Comparison of ENCODE assay signal across 18 cellular contexts in the genomic region with DNA sequence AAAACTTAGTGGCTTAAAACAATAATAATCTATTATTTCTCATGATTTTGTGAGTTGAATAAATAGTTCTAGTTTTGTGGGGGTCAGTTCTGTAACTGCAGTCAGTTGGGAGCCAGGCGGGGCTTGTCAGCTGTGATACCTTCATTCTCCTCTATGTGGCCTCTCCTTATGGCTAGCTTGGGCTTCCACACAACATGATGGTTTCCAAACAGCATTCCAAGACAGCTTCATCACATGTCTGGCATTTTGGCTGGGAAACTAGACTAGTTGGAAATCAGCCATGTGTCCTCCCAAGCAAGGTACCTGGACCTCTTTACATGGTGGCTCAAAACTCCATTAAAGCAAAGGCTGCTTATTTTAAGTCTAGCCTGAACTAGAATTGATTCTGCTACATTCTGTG.
A peak's percentile ranks its signal among the peaks of the same experiment; 100 is the strongest.
DNase-seq lines count a peak whose midpoint lies in the region; ATAC-seq and TF ChIP-seq lines count a peak whose summit lies in the region.
"Had no signal": no experiment of that assay in that cellular context is flagged by ENCODE, and none has a peak within 500 bp of the region (broad histone marks: within the 10 kb centered on the region; RNA-seq: fewer than 3 reads in every experiment).

No MANE protein-coding gene starts in this region.

- no peak overlapping the region for H3K27ac Mint-ChIP-seq in activated CD8-positive, alpha-beta T cell treated with anti-CD3 and anti-CD28 coated beads for 36 hours
- H3K27ac Mint-ChIP-seq in activated CD8-positive, alpha-beta T cell treated with anti-CD3 and anti-CD28 coated beads, Interleukin-2, amount 10 ng/mL, durations not matched to agents 7 days and 5 days = no peak overlapping the region
- H3K27ac Mint-ChIP-seq: T-helper 17 cell had no signal

- no peaks in the 10 kb centered on the region for H3K36me3 Mint-ChIP-seq in activated CD8-positive, alpha-beta T cell treated with anti-CD3 and anti-CD28 coated beads for 36 hours (ENCODE audit: low read depth)
- no peaks in the 10 kb centered on the region for H3K36me3 Mint-ChIP-seq in activated CD8-positive, alpha-beta T cell treated with anti-CD3 and anti-CD28 coated beads, Interleukin-2, amount 10 ng/mL, durations not matched to agents 7 days and 5 days (ENCODE audit: low read depth)

- peak; percentile 2 for DNase-seq in activated CD8-positive, alpha-beta T cell treated with anti-CD3 and anti-CD28 coated beads for 36 hours
- DNase-seq in activated CD8-positive, alpha-beta T cell treated with anti-CD3 and anti-CD28 coated beads, Interleukin-2, amount 10 ng/mL, durations not matched to agents 7 days and 5 days = no peak
- DNase-seq in SK-N-SH (no peak), fibroblast of pulmonary artery (ENCODE audit: low read depth) (peak; percentile 81), smooth muscle cell (lab: John Stamatoyannopoulos, UW; ENCODE audit: unreplicated experiment) (no peak), NCI-H2081 treated with DMSO at 0.1 percent for 48 hours (lab: John Stamatoyannopoulos, UW) (no peak)
- no peak for DNase-seq in activated CD4-positive, alpha-beta T cell treated with anti-CD3 and anti-CD28 coated beads for 48 hours
- DNase-seq: activated CD8-positive, alpha-beta memory T cell treated with anti-CD3 and anti-CD28 coated beads, Interleukin-2, amount 50 U/mL, for 48 hours; gastrocnemius medialis; lower lobe of right lung; NCI-H1048; retina; T-helper 17 cell; upper lobe of left lung had no signal

- H3K27ac ChIP-seq in SK-N-SH (ENCODE audit: low read depth in 2 of 2, low read length in 1 of 2) = no peak overlapping the region
- H3K27ac ChIP-seq in smooth muscle cell (ENCODE audit: low read depth) = peak overlapping the region; percentile 67
- H3K27ac ChIP-seq: 22Rv1, gastrocnemius medialis, lower lobe of right lung, upper lobe of left lung had no signal

- H3F3A ChIP-seq in SK-N-SH (replicated peaks; ENCODE audit: insufficient read depth) (no peaks in the 10 kb centered on the region), smooth muscle cell (ENCODE audit: low read depth) (peaks cover 6% of the 10 kb centered on the region)

- H4K20me1 ChIP-seq in SK-N-SH (ENCODE audit: insufficient read depth) (no peaks in the 10 kb centered on the region), smooth muscle cell (ENCODE audit: low read depth) (no peaks in the 10 kb centered on the region)

- WGBS in SK-N-SH (ENCODE audit: low lambda C conversion rate) = 50% methylated on average over 1 of the region's 1 CpG
- WGBS in smooth muscle cell (ENCODE audit: low lambda C conversion rate) = 79% methylated on average over 1 of the region's 1 CpG

- POLR2A ChIA-PET in activated CD8-positive, alpha-beta T cell treated with anti-CD3 and anti-CD28 coated beads for 36 hours (lab: Charles Lee) = no interaction called here
- POLR2A ChIA-PET in activated CD8-positive, alpha-beta T cell treated with anti-CD3 and anti-CD28 coated beads, Interleukin-2, amount 10 ng/mL, durations not matched to agents 7 days and 5 days (lab: Charles Lee) = no interaction called here
- POLR2A ChIA-PET in SK-N-SH (lab: Yijun Ruan, JAX) = no interaction called here

- H3K79me2 ChIP-seq in SK-N-SH (ENCODE audit: insufficient read depth) (no peaks in the 10 kb centered on the region), smooth muscle cell (ENCODE audit: low read depth) (no peaks in the 10 kb centered on the region)

- H3K4me2 ChIP-seq in SK-N-SH (no peak overlapping the region), smooth muscle cell (peak overlapping the region; percentile 2)

- no peaks in the 10 kb centered on the region for H3K27me3 ChIP-seq in SK-N-SH (ENCODE audit: insufficient read depth)
- no peaks in the 10 kb centered on the region for H3K27me3 ChIP-seq in smooth muscle cell (ENCODE audit: low read depth)
- H3K27me3 ChIP-seq: gastrocnemius medialis, upper lobe of left lung had no signal

- intact Hi-C loops in activated CD8-positive, alpha-beta T cell treated with anti-CD3 and anti-CD28 coated beads for 36 hours (cut with micrococcal nuclease) = no loop called here

- H2AFZ ChIP-seq in SK-N-SH (ENCODE audit: low read depth) (no peak overlapping the region; the same call in 1 of the 2 replicates), smooth muscle cell (ENCODE audit: low read depth) (no peak overlapping the region)

- no peaks in the 10 kb centered on the region for H3K4me1 ChIP-seq in SK-N-SH (ENCODE audit: control insufficient read depth in 1 of 2, insufficient read depth in 2 of 2, low read depth in 1 of 2, low read length in 1 of 2)
- peaks cover 7% of the 10 kb centered on the region for H3K4me1 ChIP-seq in smooth muscle cell (ENCODE audit: low read depth)
- H3K4me1 ChIP-seq: gastrocnemius medialis, HAP-1, lower lobe of right lung had no signal

- no peaks in the 10 kb centered on the region for H3K9me3 ChIP-seq in SK-N-SH
- no peaks in the 10 kb centered on the region for H3K9me3 ChIP-seq in smooth muscle cell (replicated peaks; ENCODE audit: low read depth)
- H3K9me3 ChIP-seq: gastrocnemius medialis, HAP-1, lower lobe of right lung, upper lobe of left lung had no signal

- no peaks in the 10 kb centered on the region for H3K9me3 Mint-ChIP-seq in activated CD8-positive, alpha-beta T cell treated with anti-CD3 and anti-CD28 coated beads for 36 hours
- H3K9me3 Mint-ChIP-seq in activated CD8-positive, alpha-beta T cell treated with anti-CD3 and anti-CD28 coated beads, Interleukin-2, amount 10 ng/mL, durations not matched to agents 7 days and 5 days (ENCODE audit: insufficient read depth) = no peaks in the 10 kb centered on the region
- H3K9me3 Mint-ChIP-seq: central memory CD8-positive, alpha-beta T cell had no signal

- H3K4me1 Mint-ChIP-seq in activated CD8-positive, alpha-beta T cell treated with anti-CD3 and anti-CD28 coated beads for 36 hours (ENCODE audit: low read depth) = peaks cover 6% of the 10 kb centered on the region
- no peaks in the 10 kb centered on the region for H3K4me1 Mint-ChIP-seq in activated CD8-positive, alpha-beta T cell treated with anti-CD3 and anti-CD28 coated beads, Interleukin-2, amount 10 ng/mL, durations not matched to agents 7 days and 5 days (ENCODE audit: low read depth)
- H3K4me1 Mint-ChIP-seq: central memory CD8-positive, alpha-beta T cell had no signal

- H3K9ac ChIP-seq in SK-N-SH (no peak overlapping the region), smooth muscle cell (ENCODE audit: low read depth) (no peak overlapping the region)

- no peaks in the 10 kb centered on the region for H3K9me2 ChIP-seq in SK-N-SH

- no peak for TF ChIP-seq EP300 in SK-N-SH (IDR thresholded peaks at IDR 0.05; ENCODE audit: borderline replicate concordance in 1 of 2, low read depth in 1 of 2, low read length in 1 of 2)

- CTCF ChIA-PET in activated CD8-positive, alpha-beta T cell treated with anti-CD3 and anti-CD28 coated beads for 36 hours (lab: Charles Lee) = no interaction called here
- CTCF ChIA-PET in activated CD8-positive, alpha-beta T cell treated with anti-CD3 and anti-CD28 coated beads, Interleukin-2, amount 10 ng/mL, durations not matched to agents 7 days and 5 days (lab: Charles Lee) = no interaction called here
- CTCF ChIA-PET in SK-N-SH (lab: Yijun Ruan, JAX) = interaction anchor here (0.8 kb wide), 1 partner anchor 46 kb away, joined by 3 read pairs; no protein-coding TSS in a partner anchor

- H3K4me3 Mint-ChIP-seq in activated CD8-positive, alpha-beta T cell treated with anti-CD3 and anti-CD28 coated beads for 36 hours = no peak overlapping the region
- H3K4me3 Mint-ChIP-seq in activated CD8-positive, alpha-beta T cell treated with anti-CD3 and anti-CD28 coated beads, Interleukin-2, amount 10 ng/mL, durations not matched to agents 7 days and 5 days = no peak overlapping the region
- H3K4me3 Mint-ChIP-seq: central memory CD8-positive, alpha-beta T cell; T-helper 17 cell had no signal

- peaks cover 2% of the 10 kb centered on the region for H3K27me3 Mint-ChIP-seq in activated CD8-positive, alpha-beta T cell treated with anti-CD3 and anti-CD28 coated beads for 36 hours
- H3K27me3 Mint-ChIP-seq in activated CD8-positive, alpha-beta T cell treated with anti-CD3 and anti-CD28 coated beads, Interleukin-2, amount 10 ng/mL, durations not matched to agents 7 days and 5 days (ENCODE audit: low read depth) = peaks cover 5% of the 10 kb centered on the region
- H3K27me3 Mint-ChIP-seq: central memory CD8-positive, alpha-beta T cell had no signal

- ATAC-seq in activated CD8-positive, alpha-beta T cell treated with anti-CD3 and anti-CD28 coated beads for 36 hours = no peak
- no peak for ATAC-seq in activated CD8-positive, alpha-beta T cell treated with anti-CD3 and anti-CD28 coated beads, Interleukin-2, amount 10 ng/mL, durations not matched to agents 7 days and 5 days
- ATAC-seq in HG03108 (IDR thresholded peaks at IDR 0.05; ENCODE audit: unreplicated experiment) = no peak
- ATAC-seq: gastrocnemius medialis, lower lobe of right lung, T-helper 17 cell had no signal

- H3K4me3 ChIP-seq in SK-N-SH (ENCODE audit: low read depth in 2 of 2, low read length in 1 of 2) = no peak overlapping the region
- no peak overlapping the region for H3K4me3 ChIP-seq in fibroblast of pulmonary artery (replicated peaks; ENCODE audit: low read depth, low read length)
- H3K4me3 ChIP-seq in smooth muscle cell = no peak overlapping the region
- H3K4me3 ChIP-seq: gastrocnemius medialis, HAP-1, lower lobe of right lung, upper lobe of left lung had no signal

- no peak for TF ChIP-seq CTCF in activated CD8-positive, alpha-beta T cell treated with anti-CD3 and anti-CD28 coated beads for 36 hours (IDR thresholded peaks at IDR 0.05)
- TF ChIP-seq CTCF in SK-N-SH (IDR thresholded peaks at IDR 0.05) (no peak), fibroblast of pulmonary artery (IDR thresholded peaks at IDR 0.05; ENCODE audit: low read length, missing control alignments) (peak; percentile 33), smooth muscle cell (IDR thresholded peaks at IDR 0.05; ENCODE audit: borderline replicate concordance, insufficient read depth, poor library complexity, severe bottlenecking) (no peak)

- TF ChIP-seq RAD21 in SK-N-SH (IDR thresholded peaks at IDR 0.05; ENCODE audit: low read length) = no peak

- no peaks in the 10 kb centered on the region for H3K36me3 ChIP-seq in SK-N-SH (replicated peaks in 1 of 2; ENCODE audit: control insufficient read depth in 1 of 2, insufficient read depth in 2 of 2, low read length in 1 of 2)
- no peaks in the 10 kb centered on the region for H3K36me3 ChIP-seq in smooth muscle cell (ENCODE audit: low read depth)
- H3K36me3 ChIP-seq: gastrocnemius medialis, HAP-1, lower lobe of right lung, upper lobe of left lung had no signal

TF ChIP-seq in SK-N-SH, 30 proteins besides CTCF, POLR2A, EP300 and RAD21 (continues in another document):
- TF ChIP-seq RFX5 (IDR thresholded peaks at IDR 0.05; ENCODE audit: low read length) (no peak), PBX3 (IDR thresholded peaks at IDR 0.05) (no peak)

Comparison
In these comparisons a context has a peak if more than half of its experiments do, and no peak if none do; other contexts are left out.
1. DNase-seq: peak in activated CD8-positive, alpha-beta T cell treated with anti-CD3 and anti-CD28 coated beads for 36 hours (single experiment) and fibroblast of pulmonary artery (single experiment); none in activated CD8-positive, alpha-beta T cell treated with anti-CD3 and anti-CD28 coated beads, Interleukin-2, amount 10 ng/mL, durations not matched to agents 7 days and 5 days (single experiment), SK-N-SH (single experiment), smooth muscle cell (single experiment), NCI-H2081 treated with DMSO at 0.1 percent for 48 hours (single experiment) and activated CD4-positive, alpha-beta T cell treated with anti-CD3 and anti-CD28 coated beads for 48 hours (single experiment).